In genomic region chr16:56204836-56205235, GRCh38 we compare ENCODE assay signal across 20 cellular contexts.
DNase-seq lines count a peak whose midpoint lies in the region; ATAC-seq and FAIRE-seq lines count a peak whose summit lies in the region.
"Had no signal": no experiment of that assay in that cellular context is flagged by ENCODE, and none has a peak within 500 bp of the region (broad histone marks: within the 10 kb centered on the region; RNA-seq: fewer than 3 reads in every experiment).

No MANE protein-coding gene starts in this region.

- DNase-seq in EL (peak; percentile 32), cerebellar nuclear complex (lab: John Stamatoyannopoulos, UW) (no peak), activated gamma-delta T cell (lab: John Stamatoyannopoulos, UW) (no peak)
- DNase-seq in stimulated activated CD4-positive, alpha-beta T cell treated with anti-CD3 and anti-CD28 coated beads, Interleukin-4, amount 100 ng/mL, for 4 hours = no peak
- DNase-seq: Caco-2; CD4-positive, CD25-positive, alpha-beta regulatory T cell; CD8-positive, alpha-beta T cell; DMS153; DND-41; GF-D8; GOT3; H7; HCEC 1CT had no signal

- peak; percentile 80 for FAIRE-seq in endometrium (lab: Jason Lieb, UNC)
- FAIRE-seq: GM12891, GM19239 had no signal

- H3K4me3 ChIP-seq in muscle layer of colon (ENCODE audit: low read depth in 1 of 2, low read length in 2 of 2) = no peak overlapping the region
- H3K4me3 ChIP-seq: BLaER1 had no signal

- H3K9ac ChIP-seq in muscle layer of colon (ENCODE audit: low read length) = no peak overlapping the region
- H3K9ac ChIP-seq: BLaER1 had no signal

- peaks cover 57% of the 10 kb centered on the region for H3K4me1 ChIP-seq in muscle layer of colon (ENCODE audit: insufficient read depth, low read length)
- H3K4me1 ChIP-seq: Caco-2 had no signal

- H3K27ac ChIP-seq in muscle layer of colon (ENCODE audit: low read depth, low read length) = peak overlapping the region; percentile 9
- H3K27ac ChIP-seq: BLaER1, C4-2B had no signal

- ATAC-seq in GM21367 (IDR thresholded peaks at IDR 0.05; ENCODE audit: unreplicated experiment) = no peak
- ATAC-seq: CD8-positive, alpha-beta T cell had no signal

- H3K27me3 ChIP-seq in muscle layer of colon (ENCODE audit: control insufficient read depth in 1 of 2, insufficient read depth in 2 of 2, low read length in 2 of 2) = no peaks in the 10 kb centered on the region
- H3K27me3 ChIP-seq: BLaER1 had no signal

- H3K9me3 ChIP-seq in muscle layer of colon (ENCODE audit: low read length) = no peaks in the 10 kb centered on the region
- H3K9me3 ChIP-seq: BLaER1, Caco-2 had no signal

- H3K36me3 ChIP-seq in muscle layer of colon (ENCODE audit: insufficient read depth, low read length) = no peaks in the 10 kb centered on the region
- H3K36me3 ChIP-seq: BLaER1 had no signal
